8 cellular contexts compared by ENCODE assay signal in the genomic region with DNA sequence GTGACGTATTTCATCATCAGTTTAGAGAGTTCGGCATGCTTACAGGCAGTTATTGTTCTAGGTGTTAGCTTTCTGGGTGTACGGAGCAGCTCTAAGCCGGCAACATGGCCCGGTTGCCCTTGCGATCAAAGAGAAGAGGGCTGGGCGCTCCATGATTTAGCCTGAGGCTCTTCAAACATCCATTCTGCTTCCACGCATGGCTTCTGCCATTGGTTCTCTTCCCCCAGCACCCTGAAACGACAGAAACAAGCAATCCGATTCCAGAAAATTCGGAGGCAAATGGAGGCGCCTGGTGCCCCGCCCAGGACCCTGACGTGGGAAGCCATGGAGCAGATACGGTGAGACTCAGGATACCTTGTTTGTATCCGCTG. TPM values are rescaled to one million over a fixed set of nuclear protein-coding genes. Genes with fewer than 3 reads are reported as not detected.
DNase-seq lines count a peak whose midpoint lies in the region; ATAC-seq and TF ChIP-seq lines count a peak whose summit lies in the region.

No MANE protein-coding gene starts in this region.

- no peaks in the 10 kb centered on the region for H3K9me2 ChIP-seq in SU-DHL-6 (replicated peaks; ENCODE audit: insufficient read depth, low read length)

- intact Hi-C loops in MCF 10A (cut with micrococcal nuclease) = no loop called here

- BruUV-seq in MCF 10A (replicated peaks; lab: Mats Ljungman, UMichigan) = no TSS peak

- peak overlapping the region; percentile 97 for H3K4me3 Mint-ChIP-seq in MCF 10A (ENCODE audit: unreplicated experiment)

- H3K27ac ChIP-seq in SU-DHL-6 (ENCODE audit: low read depth, low read length) = peak overlapping the region; percentile 68

- H3K9me3 ChIP-seq in SU-DHL-6 (ENCODE audit: insufficient read depth, low read length) = no peaks in the 10 kb centered on the region

- peaks cover 8% of the 10 kb centered on the region; the same call in 1 of the 2 replicates for H4K20me1 ChIP-seq in SU-DHL-6 (ENCODE audit: low read depth, low read length)

- no peak for TF ChIP-seq CTCF in SU-DHL-6 (IDR thresholded peaks at IDR 0.05; ENCODE audit: insufficient read depth, low read length, poor library complexity, severe bottlenecking)
- no peak for TF ChIP-seq CTCF in MCF 10A (IDR thresholded peaks at IDR 0.05; ENCODE audit: unreplicated experiment)
- TF ChIP-seq CTCF in kidney epithelial cell (IDR thresholded peaks at IDR 0.05; ENCODE audit: insufficient read depth, low read length, poor library complexity, severe bottlenecking) = no peak

- H3K79me2 ChIP-seq in SU-DHL-6 (ENCODE audit: insufficient read depth, low read length) = peaks cover 47% of the 10 kb centered on the region

- POLR2A ChIA-PET in MCF 10A (lab: Yijun Ruan, JAX) = interaction anchor here (0.6 to 2.4 kb wide), 16 partner anchors 16 to 604 kb away, joined by 3 to 20 read pairs (median 3); a partner anchor contains a TSS

- H3K27ac Mint-ChIP-seq in MCF 10A (ENCODE audit: low read depth, unreplicated experiment) = peak overlapping the region; percentile 96

- H3K27me3 Mint-ChIP-seq in MCF 10A (ENCODE audit: insufficient read depth, unreplicated experiment) = no peaks in the 10 kb centered on the region

- peak overlapping the region; percentile 76 for H2AFZ ChIP-seq in SU-DHL-6 (ENCODE audit: low read depth, low read length, severe bottlenecking)

- H3K9me3 Mint-ChIP-seq in MCF 10A (ENCODE audit: unreplicated experiment) = no peaks in the 10 kb centered on the region

- H3K9ac ChIP-seq in SU-DHL-6 (ENCODE audit: low read length) = peak overlapping the region; percentile 81

- H3K4me2 ChIP-seq in SU-DHL-6 (ENCODE audit: low read depth, low read length, poor library complexity, severe bottlenecking) = peak overlapping the region; percentile 94

- H3K36me3 Mint-ChIP-seq in MCF 10A (ENCODE audit: insufficient read depth, unreplicated experiment) = peaks cover 28% of the 10 kb centered on the region

- no peaks in the 10 kb centered on the region for H3F3A ChIP-seq in SU-DHL-6 (ENCODE audit: insufficient read depth)

- H3K36me3 ChIP-seq in SU-DHL-6 (ENCODE audit: low read length) (peaks cover 19% of the 10 kb centered on the region), kidney epithelial cell (ENCODE audit: control insufficient read depth, insufficient read depth, low read length) (no peaks in the 10 kb centered on the region)

- DNase-seq in activated CD8-positive, alpha-beta memory T cell treated with anti-CD3 and anti-CD28 coated beads for 4 hours (ENCODE audit: low read depth in 2 of 2) = peak; percentile 10 to 16
- no peak for DNase-seq in activated CD8-positive, alpha-beta memory T cell treated with anti-CD3 and anti-CD28 coated beads for 24 hours
- peak; percentile 40 for DNase-seq in MCF 10A (ENCODE audit: unreplicated experiment)
- no peak for DNase-seq in kidney epithelial cell (ENCODE audit: low read depth)
- DNase-seq in stimulated activated CD4-positive, alpha-beta T cell treated with anti-CD3 and anti-CD28 coated beads, Interleukin-15, amount 100 ng/mL, for 24 hours = peak; percentile 71
- DNase-seq in foreskin melanocyte = no peak

- H3K4me3 ChIP-seq in SU-DHL-6 (ENCODE audit: insufficient read depth, low read length, poor library complexity, severe bottlenecking) = peak overlapping the region; percentile 68
- H3K4me3 ChIP-seq in kidney epithelial cell (ENCODE audit: low read depth, low read length) = peak overlapping the region; percentile 71

- H3K27me3 ChIP-seq in SU-DHL-6 (ENCODE audit: low read length) (no peaks in the 10 kb centered on the region), kidney epithelial cell (ENCODE audit: control insufficient read depth, insufficient read depth, low read length) (no peaks in the 10 kb centered on the region)

- CTCF ChIA-PET in MCF 10A (lab: Yijun Ruan, JAX) = interaction anchor here (0.6 kb wide), 1 partner anchor 125 kb away, joined by 3 read pairs; no protein-coding TSS in a partner anchor

- ATAC-seq in HG03280 (IDR thresholded peaks at IDR 0.05; ENCODE audit: unreplicated experiment) = peak; percentile 11

- peaks cover 39% of the 10 kb centered on the region for H3K4me1 Mint-ChIP-seq in MCF 10A (ENCODE audit: insufficient read depth, unreplicated experiment)

RNA-seq across cellular contexts. Expression of a gene that starts 0.6 kb away (rescaled TPM):
- total RNA-seq in MCF 10A (2022) (70.5 and 77.0 TPM in 2 replicates), kidney epithelial cell (124 and 139 TPM in 2 replicates)

RNA-seq across cellular contexts. Expression of a gene that starts 16.7 kb away (rescaled TPM):
- 0.47 TPM in 1 of 2 replicates, not detected in the other for total RNA-seq in MCF 10A (2022)
- 0.41 TPM in 1 of 2 replicates, not detected in the other for total RNA-seq in kidney epithelial cell

RNA-seq across cellular contexts. Expression of a gene that starts 32.0 kb away (rescaled TPM):
- total RNA-seq in MCF 10A (2022) (3.4 and 6.6 TPM in 2 replicates), kidney epithelial cell (8.1 and 11.0 TPM in 2 replicates)

RNA-seq across cellular contexts. Expression of a gene that starts 32.3 kb away (rescaled TPM):
- 45.6 and 50.5 TPM in 2 replicates for total RNA-seq in MCF 10A (2022)
- 33.6 and 38.1 TPM in 2 replicates for total RNA-seq in kidney epithelial cell

Comparison
In these comparisons a context has a peak if more than half of its experiments do, and no peak if none do; other contexts are left out.
1. DNase-seq: peak in activated CD8-positive, alpha-beta memory T cell treated with anti-CD3 and anti-CD28 coated beads for 4 hours (2 of 2), MCF 10A (single experiment) and stimulated activated CD4-positive, alpha-beta T cell treated with anti-CD3 and anti-CD28 coated beads, Interleukin-15, amount 100 ng/mL, for 24 hours (single experiment); none in activated CD8-positive, alpha-beta memory T cell treated with anti-CD3 and anti-CD28 coated beads for 24 hours (single experiment), kidney epithelial cell (single experiment) and foreskin melanocyte (single experiment).